ENCODE assay signal across 9 cellular contexts in the genomic region with DNA sequence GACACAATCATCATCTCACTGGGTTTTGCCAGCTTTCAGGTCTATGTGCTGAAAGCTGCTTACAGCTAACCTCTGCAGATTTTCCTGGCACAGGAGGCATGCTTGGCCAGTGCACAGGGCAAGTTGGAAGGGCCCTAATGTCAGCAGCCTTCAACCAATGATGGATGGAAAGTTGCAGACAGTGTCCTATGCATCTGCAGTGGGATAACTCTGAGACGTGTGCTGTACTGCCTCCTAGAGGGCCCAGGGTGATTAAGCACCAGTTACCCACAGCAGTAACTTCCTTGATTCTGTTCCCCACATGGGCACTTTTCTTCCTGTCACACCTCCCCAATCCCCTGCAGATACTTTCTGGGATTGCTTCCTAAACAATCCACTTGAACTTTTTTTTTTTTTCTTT. TPM values are rescaled to one million over a fixed set of nuclear protein-coding genes. Genes with fewer than 3 reads are reported as not detected.
DNase-seq lines count a peak whose midpoint lies in the region; ATAC-seq and TF ChIP-seq lines count a peak whose summit lies in the region.
"Had no signal": no experiment of that assay in that cellular context is flagged by ENCODE, and none has a peak within 500 bp of the region (broad histone marks: within the 10 kb centered on the region; RNA-seq: fewer than 3 reads in every experiment).

No MANE protein-coding gene starts in this region.

- H3K4me1 Mint-ChIP-seq in CD8-positive, alpha-beta T cell (ENCODE audit: low read depth): no peaks in the 10 kb centered on the region
- H3K4me1 Mint-ChIP-seq: CD4-positive, CD25-positive, alpha-beta regulatory T cell had no signal

- CTCF ChIA-PET in HEK293T (lab: Yijun Ruan, JAX): no interaction called here
- CTCF ChIA-PET in CD8-positive, alpha-beta T cell (lab: Charles Lee): interaction anchor here (0.6 kb wide), 1 partner anchor 133 kb away, joined by 3 read pairs; no protein-coding TSS in a partner anchor

- H3K9me3 ChIP-seq in CD8-positive, alpha-beta T cell (ENCODE audit: low read length): no peaks in the 10 kb centered on the region

- H3K9me3 Mint-ChIP-seq in CD8-positive, alpha-beta T cell: no peaks in the 10 kb centered on the region

- H3K36me3 ChIP-seq in CD8-positive, alpha-beta T cell (ENCODE audit: insufficient read depth, low read length): no peaks in the 10 kb centered on the region

- H3K4me1 ChIP-seq in CD8-positive, alpha-beta T cell (ENCODE audit: insufficient read depth, low read length): no peaks in the 10 kb centered on the region

- H3K4me3 ChIP-seq in CD8-positive, alpha-beta T cell (ENCODE audit: low read depth, low read length): no peak overlapping the region

- H3K36me3 Mint-ChIP-seq in CD8-positive, alpha-beta T cell: no peaks in the 10 kb centered on the region
- H3K36me3 Mint-ChIP-seq: CD4-positive, CD25-positive, alpha-beta regulatory T cell had no signal

- no peaks in the 10 kb centered on the region for H3K27me3 Mint-ChIP-seq in CD8-positive, alpha-beta T cell (ENCODE audit: low read depth)

- no peaks in the 10 kb centered on the region for H3K27me3 ChIP-seq in CD8-positive, alpha-beta T cell (ENCODE audit: insufficient read depth, low read length)

- H3K4me3 Mint-ChIP-seq in CD8-positive, alpha-beta T cell: no peak overlapping the region
- H3K4me3 Mint-ChIP-seq: CD4-positive, CD25-positive, alpha-beta regulatory T cell had no signal

- TF ChIP-seq CTCF in omental fat pad (IDR thresholded peaks at IDR 0.05): no peak
- no peak for TF ChIP-seq CTCF in CD8-positive, alpha-beta T cell (IDR thresholded peaks at IDR 0.05)

- no peak overlapping the region for H3K27ac Mint-ChIP-seq in CD8-positive, alpha-beta T cell
- H3K27ac Mint-ChIP-seq: CD4-positive, CD25-positive, alpha-beta regulatory T cell had no signal

- no peak for ATAC-seq in omental fat pad (ENCODE audit: low FRiP score)
- no peak for ATAC-seq in CD8-positive, alpha-beta T cell

- intact Hi-C loops in CD8-positive, alpha-beta T cell (cut with DNase I, micrococcal nuclease): loop anchor here in 1 of 2 experiments (5.0 kb wide), 1 partner anchor 1217 kb away; no protein-coding TSS in a partner anchor

- no peak overlapping the region for H3K27ac ChIP-seq in CD8-positive, alpha-beta T cell (ENCODE audit: low read depth, low read length)

- POLR2A ChIA-PET in HEK293T (lab: Yijun Ruan, JAX): no interaction called here
- POLR2A ChIA-PET in CD8-positive, alpha-beta T cell (lab: Charles Lee): no interaction called here

- DNase-seq in NCI-H748 (lab: John Stamatoyannopoulos, UW; ENCODE audit: unreplicated experiment): peak; percentile 20
- DNase-seq in NCI-H748 treated with DMSO at 0.1 percent for 48 hours (lab: John Stamatoyannopoulos, UW): no peak
- peak; percentile 62 for DNase-seq in HEK293T (ENCODE audit: extremely low spot score)
- peak; percentile 30 for DNase-seq in SKM-1 (lab: John Stamatoyannopoulos, UW; ENCODE audit: unreplicated experiment)
- DNase-seq in iPS-NIHi11 (ENCODE audit: low spot score): peak; percentile 76
- DNase-seq in omental fat pad (ENCODE audit: low spot score): no peak
- no peak for DNase-seq in islet precursor cell
- DNase-seq in CD8-positive, alpha-beta T cell: no peak

TF ChIP-seq in HEK293T, 16 proteins besides CTCF, POLR2A, EP300 and RAD21:
- no peak for TF ChIP-seq FOXA1 (IDR thresholded peaks at IDR 0.05)
- no peak for TF ChIP-seq SP1 (IDR thresholded peaks at IDR 0.05)
- TF ChIP-seq, protein P1, sequence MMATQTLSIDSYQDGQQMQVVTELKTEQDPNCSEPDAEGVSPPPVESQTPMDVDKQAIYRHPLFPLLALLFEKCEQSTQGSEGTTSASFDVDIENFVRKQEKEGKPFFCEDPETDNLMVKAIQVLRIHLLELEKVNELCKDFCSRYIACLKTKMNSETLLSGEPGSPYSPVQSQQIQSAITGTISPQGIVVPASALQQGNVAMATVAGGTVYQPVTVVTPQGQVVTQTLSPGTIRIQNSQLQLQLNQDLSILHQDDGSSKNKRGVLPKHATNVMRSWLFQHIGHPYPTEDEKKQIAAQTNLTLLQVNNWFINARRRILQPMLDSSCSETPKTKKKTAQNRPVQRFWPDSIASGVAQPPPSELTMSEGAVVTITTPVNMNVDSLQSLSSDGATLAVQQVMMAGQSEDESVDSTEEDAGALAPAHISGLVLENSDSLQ (IDR thresholded peaks at IDR 0.05): no peak
- TF ChIP-seq CTBP1 (IDR thresholded peaks at IDR 0.05; ENCODE audit: borderline replicate concordance): no peak
- TF ChIP-seq FOXK2 (IDR thresholded peaks at IDR 0.05): no peak
- TF ChIP-seq NFRKB (IDR thresholded peaks at IDR 0.05): no peak
- TF ChIP-seq ZNF384 (IDR thresholded peaks at IDR 0.05): no peak
- no peak for TF ChIP-seq SUZ12 (IDR thresholded peaks at IDR 0.05)
- no peak for TF ChIP-seq HDGF (IDR thresholded peaks at IDR 0.05; ENCODE audit: borderline replicate concordance)
- TF ChIP-seq LEF1 (IDR thresholded peaks at IDR 0.05; ENCODE audit: borderline replicate concordance): no peak
- TF ChIP-seq ELF4 (IDR thresholded peaks at IDR 0.05): no peak
- TF ChIP-seq L3MBTL2 (conservative IDR thresholded peaks at IDR 0.05): no peak
- no peak for TF ChIP-seq ARNT (IDR thresholded peaks at IDR 0.05)
- TF ChIP-seq TARDBP (IDR thresholded peaks at IDR 0.05): no peak
- no peak for TF ChIP-seq FOXM1 (IDR thresholded peaks at IDR 0.05; ENCODE audit: borderline replicate concordance)
- no peak for TF ChIP-seq BHLHE40 (IDR thresholded peaks at IDR 0.05; ENCODE audit: borderline replicate concordance)

RNA-seq across cellular contexts. Expression of a gene that starts 38.6 kb away (rescaled TPM):
- not detected for total RNA-seq in omental fat pad
- not detected for total RNA-seq in CD8-positive, alpha-beta T cell
- total RNA-seq: CD4-positive, CD25-positive, alpha-beta regulatory T cell had no signal

RNA-seq across cellular contexts. Expression of a gene that starts 50.2 kb away (rescaled TPM):
- total RNA-seq in omental fat pad: 10 to 100 TPM in 1 of 4 donors, 1 to 10 TPM in 3; 5.8 to 12.3 (median 7.3) TPM
- 1 to 10 TPM; 4.5 to 4.7 TPM for total RNA-seq in CD8-positive, alpha-beta T cell

RNA-seq across cellular contexts. Expression of a gene that starts 50.5 kb away (rescaled TPM):
- 100 to 1,000 TPM; 101 to 232 (median 110) TPM for total RNA-seq in omental fat pad
- total RNA-seq in CD8-positive, alpha-beta T cell: 10 to 100 TPM; 47.3 to 52.0 TPM

Comparison
In these comparisons a context has a peak if more than half of its experiments do, and no peak if none do; other contexts are left out.
1. DNase-seq: peak in NCI-H748 (single experiment), HEK293T (single experiment), SKM-1 (single experiment) and iPS-NIHi11 (single experiment); none in NCI-H748 treated with DMSO at 0.1 percent for 48 hours (single experiment), omental fat pad (single experiment), islet precursor cell (single experiment) and CD8-positive, alpha-beta T cell (0 of 7).